12 cellular contexts compared by ENCODE assay signal in genomic region chr12:63149884-63150254, GRCh38. TPM values are rescaled to one million over a fixed set of nuclear protein-coding genes. Genes with fewer than 3 reads are reported as not detected.
DNase-seq lines count a peak whose midpoint lies in the region; ATAC-seq, FAIRE-seq and TF ChIP-seq lines count a peak whose summit lies in the region.
"Had no signal": no experiment of that assay in that cellular context is flagged by ENCODE, and none has a peak within 500 bp of the region (broad histone marks: within the 10 kb centered on the region; RNA-seq: fewer than 3 reads in every experiment).

No MANE protein-coding gene starts in this region.

- H3K79me2 ChIP-seq in HepG2 (ENCODE audit: insufficient read depth, low read length): no peaks in the 10 kb centered on the region

- H3K36me3 ChIP-seq in liver (ENCODE audit: control insufficient read depth in 4 of 4, insufficient read depth in 3 of 4, low read depth in 1 of 4, low read length in 3 of 4) (peaks cover 2 to 9% (median 4%) of the 10 kb centered on the region in 4 donors), HepG2 (replicated peaks in 1 of 2; ENCODE audit: control insufficient read depth in 1 of 2, insufficient read depth in 2 of 2, low read length in 2 of 2) (no peaks in the 10 kb centered on the region), right atrium auricular region (no peaks in the 10 kb centered on the region), ovary (no peaks in the 10 kb centered on the region)

- H3K27me3 ChIP-seq in liver (ENCODE audit: control insufficient read depth in 4 of 4, insufficient read depth in 4 of 4, low read length in 3 of 4) (no peaks in the 10 kb centered on the region), HepG2 (ENCODE audit: control insufficient read depth in 1 of 2, insufficient read depth in 2 of 2, low read length in 2 of 2) (peaks cover 0 to 16% of the 10 kb centered on the region in 2 experiments; a peak in 3 of 5 replicates), right atrium auricular region (peaks cover 12 to 22% of the 10 kb centered on the region in 2 donors), ovary (no peaks in the 10 kb centered on the region)

- WGBS in liver: 6% methylated on average over 26 of the region's 26 CpGs
- 70% methylated on average over 26 of the region's 26 CpGs for WGBS in HepG2 (ENCODE audit: low lambda C conversion rate)
- 8 to 13% (median 10%) methylated on average over 26 of the region's 26 CpGs for WGBS in ovary, 3 donors

- BruUV-seq in HepG2 (replicated peaks; lab: Mats Ljungman, UMichigan): no TSS peak

- H2AFZ ChIP-seq in HepG2 (ENCODE audit: low read length): no peak overlapping the region

- no peak for TF ChIP-seq EP300 in HepG2 (IDR thresholded peaks at IDR 0.05; ENCODE audit: low read depth in 2 of 2, low read length in 2 of 2)
- no peak for TF ChIP-seq EP300 in HepG2 (CRISPR knock-in tag; IDR thresholded peaks at IDR 0.05; ENCODE audit: borderline replicate concordance)
- no peak for TF ChIP-seq EP300 in ovary (IDR thresholded peaks at IDR 0.05)

- H4K20me1 ChIP-seq in HepG2 (ENCODE audit: insufficient read depth, low read length): no peaks in the 10 kb centered on the region

- H3K4me3 ChIP-seq in liver (ENCODE audit: low read depth in 1 of 3, low read length in 3 of 3): peak overlapping the region; percentile 64 to 88 (median 86)
- no peak overlapping the region for H3K4me3 ChIP-seq in HepG2 (replicated peaks in 1 of 3; ENCODE audit: insufficient read depth in 1 of 3, low read depth in 2 of 3, low read length in 3 of 3)
- peak overlapping the region; percentile 16 to 46 for H3K4me3 ChIP-seq in right atrium auricular region
- H3K4me3 ChIP-seq in ovary: peak overlapping the region; percentile 47

- in situ Hi-C loops in HepG2 (cut with HindIII; ENCODE audit: extremely low pct_ligation_motif_present, low pct_unique_long_range_greater_than_20kb): no loop called here

- TF ChIP-seq CTCF in liver (IDR thresholded peaks at IDR 0.05; ENCODE audit: low read depth, low read length, missing input control) (no peak), HepG2 (CRISPR knock-in tag; IDR thresholded peaks at IDR 0.05) (no peak), right atrium auricular region (IDR thresholded peaks at IDR 0.05) (no peak), ovary (IDR thresholded peaks at IDR 0.05) (no peak)

- H3K27ac ChIP-seq in liver (ENCODE audit: low read depth in 1 of 2, low read length in 2 of 2): peak overlapping the region in 1 of 2 donors; percentile 81
- no peak overlapping the region for H3K27ac ChIP-seq in HepG2 (ENCODE audit: extremely low read length, insufficient read depth, low read length)
- peak overlapping the region in 1 of 2 donors; percentile 5 for H3K27ac ChIP-seq in right atrium auricular region
- H3K27ac ChIP-seq in ovary: no peak overlapping the region

- no peak for ATAC-seq in HepG2
- ATAC-seq in GM18861 (IDR thresholded peaks at IDR 0.05; ENCODE audit: unreplicated experiment): no peak
- no peak for ATAC-seq in GM21447 (IDR thresholded peaks at IDR 0.05; ENCODE audit: unreplicated experiment)
- no peak for ATAC-seq in HG02623 (IDR thresholded peaks at IDR 0.05; ENCODE audit: unreplicated experiment)
- ATAC-seq: T-helper 17 cell had no signal

- TF ChIP-seq POLR2A in HepG2 (IDR thresholded peaks at IDR 0.05; ENCODE audit: insufficient read depth in 1 of 2, low read depth in 2 of 2, low read length in 2 of 2): no peak
- no peak for TF ChIP-seq POLR2A in ovary (IDR thresholded peaks at IDR 0.05)

- no peak for DNase-seq in HepG2 (ENCODE audit: low spot score)
- no peak for DNase-seq in right atrium auricular region (ENCODE audit: low spot score)
- no peak for DNase-seq in ovary
- no peak for DNase-seq in HEK293T (ENCODE audit: extremely low spot score)
- DNase-seq: NCI-H187 treated with DMSO at 0.1 percent for 48 hours, T-helper 17 cell had no signal

- POLR2A ChIA-PET in HepG2 (lab: Yijun Ruan, JAX): no interaction called here
- POLR2A ChIA-PET in HEK293T (lab: Yijun Ruan, JAX): no interaction called here

- TF ChIP-seq RAD21 in liver (IDR thresholded peaks at IDR 0.05) (no peak), HepG2 (CRISPR knock-in tag; IDR thresholded peaks at IDR 0.05) (no peak)

- no peak for FAIRE-seq in HepG2 (lab: Jason Lieb, UNC)
- FAIRE-seq: bronchial epithelial cell had no signal

- intact Hi-C loops in HepG2 (cut with micrococcal nuclease; ENCODE audit: unreplicated experiment): no loop called here
- intact Hi-C loops in ovary (cut with DNase I): no loop called here

- H3K9me3 ChIP-seq in liver (ENCODE audit: control insufficient read depth in 4 of 4, low read length in 3 of 4) (no peaks in the 10 kb centered on the region), HepG2 (ENCODE audit: low read length) (no peaks in the 10 kb centered on the region), right atrium auricular region (no peaks in the 10 kb centered on the region), ovary (no peaks in the 10 kb centered on the region)

- CTCF ChIA-PET in HepG2 (lab: Yijun Ruan, JAX; ENCODE audit: low intra/inter-chr PET ratio, low total read pairs): no interaction called here
- CTCF ChIA-PET in HEK293T (lab: Yijun Ruan, JAX): no interaction called here

- H3K9ac ChIP-seq in liver (ENCODE audit: low read depth in 1 of 2, low read length in 2 of 2) (peak overlapping the region in 1 of 2 donors; percentile 51), HepG2 (ENCODE audit: insufficient read depth, low read depth, low read length) (no peak overlapping the region)

- no peak overlapping the region for H3K4me2 ChIP-seq in HepG2 (ENCODE audit: low read depth, low read length)

- peaks cover 3 to 17% (median 13%) of the 10 kb centered on the region in 4 donors for H3K4me1 ChIP-seq in liver (ENCODE audit: control insufficient read depth in 4 of 4, insufficient read depth in 4 of 4, low read length in 3 of 4)
- peaks cover 7% of the 10 kb centered on the region; the same call in 1 of the 2 replicates for H3K4me1 ChIP-seq in HepG2 (ENCODE audit: insufficient read depth, low read length)
- peaks cover 0 to 28% of the 10 kb centered on the region in 2 donors for H3K4me1 ChIP-seq in right atrium auricular region
- peaks cover 3% of the 10 kb centered on the region for H3K4me1 ChIP-seq in ovary (ENCODE audit: insufficient read depth)

TF ChIP-seq in liver, 16 proteins besides CTCF, POLR2A, EP300 and RAD21 (continues in another document):
- TF ChIP-seq GABPA (IDR thresholded peaks at IDR 0.05 in 1 of 2, conservative IDR thresholded peaks at IDR 0.05 in 1 of 2) (no peak), TAF1 (conservative IDR thresholded peaks at IDR 0.05) (no peak), JUND (IDR thresholded peaks at IDR 0.05) (no peak), FOXA2 (IDR thresholded peaks at IDR 0.05) (no peak)

TF ChIP-seq in HepG2, 621 proteins besides CTCF, POLR2A, EP300 and RAD21 (continues in another document):
- TF ChIP-seq ZNF790 (CRISPR knock-in tag; IDR thresholded peaks at IDR 0.05; ENCODE audit: borderline replicate concordance): no peak
- TF ChIP-seq TGIF2 (CRISPR knock-in tag; IDR thresholded peaks at IDR 0.05): no peak

TF ChIP-seq in HEK293T, 16 proteins besides CTCF, POLR2A, EP300 and RAD21:
- TF ChIP-seq FOXA1 (IDR thresholded peaks at IDR 0.05) (no peak), L3MBTL2 (conservative IDR thresholded peaks at IDR 0.05) (no peak), SP1 (IDR thresholded peaks at IDR 0.05) (no peak), ZNF384 (IDR thresholded peaks at IDR 0.05) (no peak), FOXM1 (IDR thresholded peaks at IDR 0.05; ENCODE audit: borderline replicate concordance) (no peak), TARDBP (IDR thresholded peaks at IDR 0.05) (no peak), NFRKB (IDR thresholded peaks at IDR 0.05) (no peak), ELF4 (IDR thresholded peaks at IDR 0.05) (no peak)

RNA-seq across cellular contexts. Expression of gene AVPR1A, which starts 1.1 kb away (rescaled TPM):
- 100 to 1,000 TPM in 1 of 2 donors, under 1 TPM in 1; 0.19 to 233 TPM for total RNA-seq in liver
- polyA plus RNA-seq in liver: 10 to 100 TPM in 1 of 2 donors, 1 to 10 TPM in 1; 9.2 to 22.2 TPM
- not detected in 2 replicates for total RNA-seq in HepG2 (2016; rRNA removed; fragmentation: Illumina TruSeq; extraction: Trizol)
- not detected in 2 replicates for total RNA-seq in HepG2 (2016; cell fraction: cytosol; rRNA removed; fragmentation: Illumina TruSeq; extraction: Trizol; ENCODE audit: low read depth)
- total RNA-seq in HepG2 (2016; cell fraction: insoluble cytoplasmic fraction; rRNA removed; fragmentation: Illumina TruSeq; extraction: Trizol): not detected in 2 replicates
- total RNA-seq in HepG2 (2016; cell fraction: membrane; rRNA removed; fragmentation: Illumina TruSeq; extraction: Trizol): not detected in 2 replicates
- not detected in 2 replicates for total RNA-seq in HepG2 (2016; cell fraction: nucleus; rRNA removed; fragmentation: Illumina TruSeq; extraction: Trizol)
- polyA plus RNA-seq in HepG2 (2011; rRNA removed): not detected in 2 replicates
- polyA plus RNA-seq in HepG2 (2011; cell fraction: cytosol; rRNA removed): not detected in 2 replicates
- polyA plus RNA-seq in HepG2 (2011; cell fraction: nucleus; rRNA removed): not detected in 2 replicates
- polyA plus RNA-seq in HepG2 (2012): not detected in 2 replicates
- not detected in 2 replicates for polyA plus RNA-seq in HepG2 (2016; cell fraction: cytosol; fragmentation: Illumina TruSeq; extraction: Trizol; ENCODE audit: low read depth)
- not detected in 2 replicates for polyA plus RNA-seq in HepG2 (2016; cell fraction: insoluble cytoplasmic fraction; fragmentation: Illumina TruSeq; extraction: Trizol; ENCODE audit: low read depth)
- polyA plus RNA-seq in HepG2 (2016; cell fraction: membrane; fragmentation: Illumina TruSeq; extraction: Trizol; ENCODE audit: low read depth): not detected in 2 replicates
- not detected in 2 replicates for polyA plus RNA-seq in HepG2 (2016; cell fraction: nucleus; fragmentation: Illumina TruSeq; extraction: Trizol; ENCODE audit: insufficient read depth, low read depth)
- not detected in 2 replicates for polyA minus RNA-seq in HepG2 (2011; rRNA and poly(A)+ RNA removed; ENCODE audit: low replicate concordance)
- not detected in 2 replicates for polyA minus RNA-seq in HepG2 (2011; cell fraction: cytosol; rRNA and poly(A)+ RNA removed)
- polyA minus RNA-seq in HepG2 (2011; cell fraction: nucleus; rRNA and poly(A)+ RNA removed): not detected in 2 replicates
- total RNA-seq in right atrium auricular region: 1 to 10 TPM in 1 of 2 donors, under 1 TPM in 1; 0.43 to 3.4 TPM
- total RNA-seq in ovary: 1 to 10 TPM in 5 of 7 donors, under 1 TPM in 2; 0.40 to 7.7 (median 1.3) TPM
- polyA plus RNA-seq in ovary: 1 to 10 TPM in 1 of 2 donors, under 1 TPM in 1; 0.94 to 4.3 TPM
- total RNA-seq: bronchial epithelial cell, lung microvascular endothelial cell had no signal

Comparison
In these comparisons a context has a peak if more than half of its experiments do, and no peak if none do; other contexts are left out.
1. H3K4me3 ChIP-seq: peak in liver (3 of 3), right atrium auricular region (2 of 2) and ovary (single experiment); none in HepG2 (0 of 3).